Comparison of ENCODE assay signal across 8 cellular contexts in genomic region chr16:22008215-22009142, GRCh38. TPM values are rescaled to one million over a fixed set of nuclear protein-coding genes. Genes with fewer than 3 reads are reported as not detected.
DNase-seq lines count a peak whose midpoint lies in the region; ATAC-seq, FAIRE-seq and TF ChIP-seq lines count a peak whose summit lies in the region.

No MANE protein-coding gene starts in this region.

- H2BK12ac ChIP-seq in H9 (ENCODE audit: insufficient read length, low read depth, low read length), result no peak overlapping the region

- TF ChIP-seq POLR2A in stomach (IDR thresholded peaks at IDR 0.05), result no peak

- intact Hi-C loops in dorsolateral prefrontal cortex (cut with DNase I), result loop anchor here (2.0 to 5.0 kb wide), 3 partner anchors 56 to 289 kb away; partner anchors contain the start of genes POLR3E (in 1 of the 2), UQCRC2 (in 1 of the 2) and VWA3A (in 1 of the 2)
- intact Hi-C loops in stomach (cut with DNase I; ENCODE audit: low total_unique reads), result no loop called here

- no peak overlapping the region for H3K23ac ChIP-seq in H9 (ENCODE audit: insufficient read length, low read depth, low read length)

- H3K27ac Mint-ChIP-seq in H9, result peak overlapping the region in 2 of 3 experiments; percentile 48 to 68; a peak in 3 of 7 replicates

- TF ChIP-seq CTCF in H9 (conservative IDR thresholded peaks at IDR 0.05) (no peak), dorsolateral prefrontal cortex (IDR thresholded peaks at IDR 0.05 in 54 of 56, conservative IDR thresholded peaks at IDR 0.05 in 2 of 56; ENCODE audit: low read depth in 1 of 56, partially characterized antibody in 56 of 56) (no peak), lung (IDR thresholded peaks at IDR 0.05; ENCODE audit: control extremely low read depth, extremely low read depth) (no peak), stomach (IDR thresholded peaks at IDR 0.05) (no peak)

- no peak overlapping the region for H3K56ac ChIP-seq in H9 (ENCODE audit: insufficient read length, low read depth, low read length)

- no peaks in the 10 kb centered on the region for H3K79me1 ChIP-seq in H9 (ENCODE audit: insufficient read depth, low read depth, low read length, poor library complexity, severe bottlenecking)

- H3K9me3 Mint-ChIP-seq in H9, result no peaks in the 10 kb centered on the region; a peak in 1 of 5 replicates

- H3K36me3 ChIP-seq in lung (ENCODE audit: control insufficient read depth in 2 of 2, insufficient read depth in 2 of 2, low read length in 2 of 2) (no peaks in the 10 kb centered on the region), stomach (no peaks in the 10 kb centered on the region)

- no peak for ATAC-seq in lung (ENCODE audit: insufficient read depth, low FRiP score)

- H2AFZ ChIP-seq in H9 (ENCODE audit: low read length), result no peak overlapping the region

- H3K36me3 Mint-ChIP-seq in H9 (ENCODE audit: insufficient read depth in 1 of 3, low read depth in 3 of 3), result no peaks in the 10 kb centered on the region

- H3T11ph ChIP-seq in H9 (ENCODE audit: low read length), result no peak overlapping the region

- no peaks in the 10 kb centered on the region for H4K20me1 ChIP-seq in H9 (ENCODE audit: control insufficient read depth, insufficient read depth, insufficient read length)

- TF ChIP-seq EP300 in stomach (IDR thresholded peaks at IDR 0.05), result no peak

- peaks cover 3% of the 10 kb centered on the region; the same call in 1 of the 2 replicates for H3K79me2 ChIP-seq in H9 (ENCODE audit: insufficient read depth, low read length)

- FAIRE-seq in HTR-8/SVneo (lab: Jason Lieb, UNC), result no peak

- peaks cover 17% of the 10 kb centered on the region for H3K23me2 ChIP-seq in H9 (ENCODE audit: insufficient read length, low read depth, low read length, poor library complexity, severe bottlenecking)

- H3K4me2 ChIP-seq in H9 (ENCODE audit: insufficient read depth, insufficient read length, low read length), result peak overlapping the region; percentile 60

- H3K27me3 ChIP-seq in H9 (ENCODE audit: insufficient read depth, low read length) (no peaks in the 10 kb centered on the region; the same call in 1 of the 2 replicates), dorsolateral prefrontal cortex (no peaks in the 10 kb centered on the region), lung (ENCODE audit: control insufficient read depth, insufficient read depth) (no peaks in the 10 kb centered on the region), stomach (no peaks in the 10 kb centered on the region)

- H3K27ac ChIP-seq in H9 (ENCODE audit: insufficient read length, low read depth, low read length) (no peak overlapping the region), dorsolateral prefrontal cortex (peak overlapping the region in 42 of 59 donors; percentile 16 to 97 (median 60)), lung (ENCODE audit: low read depth in 1 of 2, low read length in 1 of 2) (peak overlapping the region in 1 of 2 donors; percentile 55), stomach (peak overlapping the region; percentile 49 to 94 (median 87))

- H4K91ac ChIP-seq in H9 (ENCODE audit: insufficient read length, low read depth, low read length), result no peak overlapping the region

- DNase-seq in COLO668 (lab: John Stamatoyannopoulos, UW; ENCODE audit: unreplicated experiment), result peak; percentile 44
- DNase-seq in H9, result no peak
- DNase-seq in SW480 (ENCODE audit: low spot score), result peak; percentile 28
- DNase-seq in dorsolateral prefrontal cortex, result peak in 6 of 10 donors; percentile 17 to 62 (median 40)
- DNase-seq in lung (ENCODE audit: low spot score), result no peak
- no peak for DNase-seq in stomach
- DNase-seq in HTR-8/SVneo (ENCODE audit: insufficient read length, low spot score), result no peak
- no peak for DNase-seq in RKO (ENCODE audit: low spot score)

- H3K27me3 Mint-ChIP-seq in H9 (ENCODE audit: low read depth), result peaks cover 17% of the 10 kb centered on the region

- no peak overlapping the region for H2BK5ac ChIP-seq in H9 (ENCODE audit: insufficient read length, low read length)

- H2AK5ac ChIP-seq in H9 (ENCODE audit: insufficient read length, low read length), result no peak overlapping the region

- no peak overlapping the region for H3K18ac ChIP-seq in H9 (ENCODE audit: insufficient read length, low read depth, low read length)

- H3K4me3 ChIP-seq in dorsolateral prefrontal cortex (peak overlapping the region; percentile 71 to 99 (median 89)), lung (peak overlapping the region; percentile 98), stomach (peak overlapping the region; percentile 93 to 97 (median 94))

- H2BK120ac ChIP-seq in H9 (ENCODE audit: low read depth, low read length, poor library complexity, severe bottlenecking), result no peak overlapping the region

- no peak overlapping the region for H4K5ac ChIP-seq in H9 (ENCODE audit: insufficient read length, low read depth, low read length)

- H2BK20ac ChIP-seq in H9 (ENCODE audit: low read depth, low read length, poor library complexity, severe bottlenecking), result no peak overlapping the region

- no CpG with 5 or more reads among the region's 70 CpGs for WGBS in H9 (ENCODE audit: extremely low coverage, insufficient read length, low lambda C conversion rate)
- whole genome bisulfite sequencing in lung, 2 donors, result 1% methylated on average over 63 to 70 of the region's 70 CpGs
- WGBS in stomach, 5 donors, result 1 to 2% (median 2%) methylated on average over 46 to 70 of the region's 70 CpGs

- H3K4me3 Mint-ChIP-seq in H9, result peak overlapping the region; percentile 91 to 93

- peak overlapping the region; percentile 61; the same call in 1 of the 2 replicates for H3K14ac ChIP-seq in H9 (ENCODE audit: insufficient read depth, low read length)

- H3K9ac ChIP-seq in H9 (ENCODE audit: extremely low read depth, insufficient read length, low read length), result peak overlapping the region; percentile 68

- H3K4me1 Mint-ChIP-seq in H9, result peaks cover 15% of the 10 kb centered on the region in 2 experiments

- no peak overlapping the region for H2BK15ac ChIP-seq in H9 (ENCODE audit: low read depth, low read length)

- peaks cover 3% of the 10 kb centered on the region; the same call in 1 of the 2 replicates for H3K4me1 ChIP-seq in H9 (ENCODE audit: insufficient read depth, low read length)
- H3K4me1 ChIP-seq in lung (ENCODE audit: control insufficient read depth in 2 of 2, insufficient read depth in 2 of 2, low read length in 2 of 2), result peaks cover 8 to 11% of the 10 kb centered on the region in 2 donors
- H3K4me1 ChIP-seq in stomach, result peaks cover 13 to 47% (median 26%) of the 10 kb centered on the region in 4 donors

- no peak overlapping the region for H4K8ac ChIP-seq in H9 (replicated peaks; ENCODE audit: insufficient read length, low read depth, low read length)

- no peak overlapping the region for H3K4ac ChIP-seq in H9 (ENCODE audit: low read depth, low read length)

- H3K9me3 ChIP-seq in H9 (ENCODE audit: control insufficient read depth, low read depth, low read length) (no peaks in the 10 kb centered on the region), lung (ENCODE audit: control insufficient read depth in 2 of 2, insufficient read depth in 1 of 2, low read length in 1 of 2) (no peaks in the 10 kb centered on the region), stomach (no peaks in the 10 kb centered on the region)

RNA-seq across cellular contexts. Expression of gene MOSMO, which starts 0.6 kb away (rescaled TPM):
- total RNA-seq in H9 (2021) (12.4 and 13.5 TPM in 2 replicates), dorsolateral prefrontal cortex (10 to 100 TPM; 25.4 to 64.8 (median 44.1) TPM), lung (10 to 100 TPM; 11.7 to 30.6 TPM), stomach (10 to 100 TPM in 2 of 5 donors, 1 to 10 TPM in 3; 1.2 to 32.3 (median 9.6) TPM)
- polyA plus RNA-seq in lung (10 to 100 TPM; 10.3 to 10.9 TPM), stomach (1 to 10 TPM; 6.4 to 8.7 (median 6.7) TPM)

RNA-seq across cellular contexts. Expression of gene PDZD9, which starts 7.6 kb away (rescaled TPM):
- not detected in 2 replicates for total RNA-seq in H9 (2021)
- under 1 TPM in 15 of 120 experiments, not detected in 105; 0.40 to 0.68 (median 0.48) TPM for total RNA-seq in dorsolateral prefrontal cortex
- not detected for total RNA-seq in lung
- polyA plus RNA-seq in lung, result not detected
- total RNA-seq in stomach, result not detected
- polyA plus RNA-seq in stomach, result not detected

RNA-seq across cellular contexts. Expression of gene UQCRC2, which starts 55.3 kb away (rescaled TPM):
- 224 and 228 TPM in 2 replicates for total RNA-seq in H9 (2021)
- total RNA-seq in dorsolateral prefrontal cortex, result 100 to 1,000 TPM; 215 to 422 (median 323) TPM
- 100 to 1,000 TPM; 166 to 196 TPM for total RNA-seq in lung
- 100 to 1,000 TPM in 1 of 2 donors, 10 to 100 TPM in 1; 69.3 to 127 TPM for polyA plus RNA-seq in lung
- total RNA-seq in stomach, result 100 to 1,000 TPM; 124 to 702 (median 247) TPM
- 100 to 1,000 TPM; 128 to 165 (median 142) TPM for polyA plus RNA-seq in stomach

Comparison
In these comparisons a context has a peak if more than half of its experiments do, and no peak if none do; other contexts are left out.
1. DNase-seq: peak in COLO668 (single experiment), SW480 (single experiment) and dorsolateral prefrontal cortex (6 of 10); none in H9 (single experiment), lung (single experiment), stomach (single experiment), HTR-8/SVneo (single experiment) and RKO (single experiment).
2. Peak in every context shown above with its lines, with median percentiles within 50 percentile points of each other: H3K4me3 ChIP-seq.